In genomic region chr17:75897076-75898019, GRCh38 we compare ENCODE assay signal across 8 cellular contexts. TPM values are rescaled to one million over a fixed set of nuclear protein-coding genes. Genes with fewer than 3 reads are reported as not detected.
A peak's percentile ranks its signal among the peaks of the same experiment; 100 is the strongest.
DNase-seq lines count a peak whose midpoint lies in the region; ATAC-seq, FAIRE-seq and TF ChIP-seq lines count a peak whose summit lies in the region.

No MANE protein-coding gene starts in this region.

- no peaks in the 10 kb centered on the region for H3K9me3 Mint-ChIP-seq in activated naive CD4-positive, alpha-beta T cell treated with anti-CD3 and anti-CD28 coated beads, Interleukin-2, amount 10 ng/mL, durations not matched to agents 7 days and 5 days

- H3K27me3 Mint-ChIP-seq in activated naive CD4-positive, alpha-beta T cell treated with anti-CD3 and anti-CD28 coated beads, Interleukin-2, amount 10 ng/mL, durations not matched to agents 7 days and 5 days, result no peaks in the 10 kb centered on the region

- peak overlapping the region; percentile 62 for H3K4me3 ChIP-seq in astrocyte of the spinal cord (ENCODE audit: low read depth, low read length)
- no peak overlapping the region for H3K4me3 ChIP-seq in lung
- peak overlapping the region; percentile 26 to 97 (median 76) for H3K4me3 ChIP-seq in upper lobe of left lung

- H3K27ac ChIP-seq in lung (ENCODE audit: low read depth in 1 of 2, low read length in 1 of 2) (peak overlapping the region; percentile 95), upper lobe of left lung (peak overlapping the region; percentile 90 to 94 (median 94))

- H3K9me3 ChIP-seq in lung (ENCODE audit: control insufficient read depth in 2 of 2, insufficient read depth in 1 of 2, low read length in 1 of 2) (no peaks in the 10 kb centered on the region), upper lobe of left lung (no peaks in the 10 kb centered on the region)

- H3K4me1 ChIP-seq in lung (ENCODE audit: control insufficient read depth in 2 of 2, insufficient read depth in 2 of 2, low read length in 2 of 2) (peaks cover 0 to 9% of the 10 kb centered on the region in 2 donors), upper lobe of left lung (peaks cover 21 to 34% (median 24%) of the 10 kb centered on the region in 4 donors)

- 49 to 60% methylated on average over 34 to 45 of the region's 45 CpGs for WGBS in lung, 2 donors
- WGBS in upper lobe of left lung, 2 donors, result 61 to 76% methylated on average over 14 to 25 of the region's 45 CpGs

- peaks cover 0 to 37% of the 10 kb centered on the region in 2 donors for H3K36me3 ChIP-seq in lung (ENCODE audit: control insufficient read depth in 2 of 2, insufficient read depth in 2 of 2, low read length in 2 of 2)
- peaks cover 16 to 52% (median 43%) of the 10 kb centered on the region in 4 donors for H3K36me3 ChIP-seq in upper lobe of left lung

- no peaks in the 10 kb centered on the region for H3K27me3 ChIP-seq in lung (ENCODE audit: control insufficient read depth, insufficient read depth)
- no peaks in the 10 kb centered on the region for H3K27me3 ChIP-seq in upper lobe of left lung

- H3K4me3 Mint-ChIP-seq in activated naive CD4-positive, alpha-beta T cell treated with anti-CD3 and anti-CD28 coated beads, Interleukin-2, amount 10 ng/mL, durations not matched to agents 7 days and 5 days, result peak overlapping the region; percentile 66

- H3K27ac Mint-ChIP-seq in activated naive CD4-positive, alpha-beta T cell treated with anti-CD3 and anti-CD28 coated beads, Interleukin-2, amount 10 ng/mL, durations not matched to agents 7 days and 5 days, result peak overlapping the region; percentile 86

- no peak for TF ChIP-seq POLR2A in upper lobe of left lung (IDR thresholded peaks at IDR 0.05)

- H3K4me1 Mint-ChIP-seq in activated naive CD4-positive, alpha-beta T cell treated with anti-CD3 and anti-CD28 coated beads, Interleukin-2, amount 10 ng/mL, durations not matched to agents 7 days and 5 days, result peaks cover 26% of the 10 kb centered on the region

- DNase-seq in activated naive CD4-positive, alpha-beta T cell treated with anti-CD3 and anti-CD28 coated beads, Interleukin-2, amount 10 ng/mL, durations not matched to agents 7 days and 5 days, result no peak
- no peak for DNase-seq in activated naive CD4-positive, alpha-beta T cell treated with anti-CD3 and anti-CD28 coated beads, Interleukin-2, amount 50 U/mL, for 16 hours
- DNase-seq in astrocyte of the spinal cord (ENCODE audit: low read depth, low spot score), result no peak
- no peak for DNase-seq in lung (ENCODE audit: low spot score)
- peak in 1 of 2 donors; percentile 26 for DNase-seq in upper lobe of left lung
- DNase-seq in GM19239 (ENCODE audit: insufficient read length, low spot score), result no peak
- no peak for DNase-seq in stimulated activated CD4-positive, alpha-beta T cell treated with anti-CD3 and anti-CD28 coated beads, Interleukin-15, amount 100 ng/mL, for 24 hours

- no peak for TF ChIP-seq EP300 in upper lobe of left lung (IDR thresholded peaks at IDR 0.05)

- CTCF ChIA-PET in activated naive CD4-positive, alpha-beta T cell treated with anti-CD3 and anti-CD28 coated beads, Interleukin-2, amount 10 ng/mL, durations not matched to agents 7 days and 5 days (lab: Charles Lee), result interaction anchor here (0.7 to 5.7 kb wide), 12 partner anchors 9 to 144 kb away, joined by 3 to 56 read pairs (median 6); partner anchors contain the start of genes TRIM47 and WBP2

- FAIRE-seq in GM19239 (lab: Jason Lieb, UNC), result no peak

- H3K36me3 Mint-ChIP-seq in activated naive CD4-positive, alpha-beta T cell treated with anti-CD3 and anti-CD28 coated beads, Interleukin-2, amount 10 ng/mL, durations not matched to agents 7 days and 5 days, result peaks cover 17% of the 10 kb centered on the region

- in situ Hi-C loops in astrocyte of the spinal cord (cut with HindIII; ENCODE audit: low sequenced_read_pairs), result no loop called here

- ATAC-seq in lung (ENCODE audit: insufficient read depth, low FRiP score) (no peak), upper lobe of left lung (ENCODE audit: low FRiP score in 2 of 2) (peak in 1 of 2 donors; percentile 0), GM19455 (IDR thresholded peaks at IDR 0.05; ENCODE audit: unreplicated experiment) (no peak)

- TF ChIP-seq CTCF in astrocyte of the spinal cord (IDR thresholded peaks at IDR 0.05; ENCODE audit: low read depth, low read length) (no peak), lung (IDR thresholded peaks at IDR 0.05; ENCODE audit: control extremely low read depth, extremely low read depth) (no peak), upper lobe of left lung (IDR thresholded peaks at IDR 0.05) (no peak)

RNA-seq across cellular contexts. Expression of gene TRIM65, which starts 0.6 kb away (rescaled TPM):
- total RNA-seq in lung (10 to 100 TPM; 12.7 to 32.9 TPM), upper lobe of left lung (10 to 100 TPM; 23.4 to 35.1 (median 28.2) TPM)
- 10 to 100 TPM; 14.6 to 27.8 TPM for polyA plus RNA-seq in lung

RNA-seq across cellular contexts. Expression of gene MRPL38, which starts 7.3 kb away (rescaled TPM):
- total RNA-seq in lung (100 to 1,000 TPM in 1 of 2 donors, 10 to 100 TPM in 1; 47.8 to 105 TPM), upper lobe of left lung (100 to 1,000 TPM in 1 of 6 donors, 10 to 100 TPM in 5; 35.4 to 115 (median 77.0) TPM)
- 10 to 100 TPM; 52.0 to 80.1 TPM for polyA plus RNA-seq in lung

RNA-seq across cellular contexts. Expression of gene TRIM47, which starts 19.0 kb away (rescaled TPM):
- 10 to 100 TPM; 23.5 to 78.3 TPM for total RNA-seq in lung
- polyA plus RNA-seq in lung, result 10 to 100 TPM; 22.9 to 32.4 TPM
- 10 to 100 TPM; 20.1 to 55.6 (median 33.3) TPM for total RNA-seq in upper lobe of left lung

RNA-seq across cellular contexts. Expression of gene WBP2, which starts 42.2 kb away (rescaled TPM):
- total RNA-seq in lung (100 to 1,000 TPM in 1 of 2 donors, 10 to 100 TPM in 1; 67.2 to 127 TPM), upper lobe of left lung (100 to 1,000 TPM in 2 of 6 donors, 10 to 100 TPM in 4; 70.1 to 183 (median 87.8) TPM)
- 100 to 1,000 TPM; 143 to 195 TPM for polyA plus RNA-seq in lung

RNA-seq across cellular contexts. Expression of gene FBF1, which starts 43.5 kb away (rescaled TPM):
- total RNA-seq in lung (10 to 100 TPM; 14.5 to 18.7 TPM), upper lobe of left lung (10 to 100 TPM in 4 of 6 donors, 1 to 10 TPM in 2; 9.3 to 66.0 (median 14.3) TPM)
- 10 to 100 TPM in 1 of 2 donors, 1 to 10 TPM in 1; 4.6 to 11.6 TPM for polyA plus RNA-seq in lung
